8 cellular contexts compared by ENCODE assay signal in genomic region chr2:72579595-72580180, GRCh38.
DNase-seq lines count a peak whose midpoint lies in the region; ATAC-seq and TF ChIP-seq lines count a peak whose summit lies in the region.

No MANE protein-coding gene starts in this region.

- H3K4me3 ChIP-seq in esophagus squamous epithelium (no peak overlapping the region), ovary (no peak overlapping the region)

- peak; percentile 68 for DNase-seq in G401 (ENCODE audit: low spot score)
- DNase-seq in KBM-7 = peak; percentile 46
- DNase-seq in RKO (ENCODE audit: low spot score) = peak; percentile 80
- DNase-seq in esophagus squamous epithelium (lab: John Stamatoyannopoulos, UW) = no peak
- no peak for DNase-seq in ovary
- no peak for DNase-seq in effector CD4-positive, alpha-beta T cell

- no peak for TF ChIP-seq EP300 in ovary (IDR thresholded peaks at IDR 0.05)

- no peaks in the 10 kb centered on the region for H3K36me3 ChIP-seq in esophagus squamous epithelium
- H3K36me3 ChIP-seq in ovary = no peaks in the 10 kb centered on the region

- intact Hi-C loops in esophagus squamous epithelium (cut with DNase I) (no loop called here), ovary (cut with DNase I) (loop anchor here in 3 of 4 donors (5.0 to 10.0 kb wide), 3 partner anchors 655 to 1032 kb away; no protein-coding TSS in a partner anchor)

- no peak for ATAC-seq in HG03135 (IDR thresholded peaks at IDR 0.05; ENCODE audit: unreplicated experiment)
- ATAC-seq in HG02798 (IDR thresholded peaks at IDR 0.05; ENCODE audit: poor library complexity, unreplicated experiment) = no peak

- TF ChIP-seq POLR2A in esophagus squamous epithelium (IDR thresholded peaks at IDR 0.05) (no peak), ovary (IDR thresholded peaks at IDR 0.05) (no peak)

- H3K4me1 ChIP-seq in esophagus squamous epithelium (peaks cover 0 to 12% (median 8%) of the 10 kb centered on the region in 3 donors), ovary (ENCODE audit: insufficient read depth) (peaks cover 2% of the 10 kb centered on the region)

- WGBS in esophagus squamous epithelium, 2 donors = 28 to 43% methylated on average over 1 of the region's 1 CpG
- 57 to 72% (median 65%) methylated on average over 1 of the region's 1 CpG for WGBS in ovary, 3 donors

- peak in 5 of 6 experiments; percentile 39 to 64 (median 57) for TF ChIP-seq CTCF in esophagus squamous epithelium (IDR thresholded peaks at IDR 0.05)
- TF ChIP-seq CTCF in ovary (IDR thresholded peaks at IDR 0.05) = peak; percentile 25 to 51 (median 28)

- in situ Hi-C loops in G401 (cut with HindIII; ENCODE audit: low sequenced_read_pairs) (no loop called here), KBM-7 (cut with MboI; ENCODE audit: low pct_unique_long_range_greater_than_20kb, low sequenced_read_pairs) (loop anchor here (25.0 kb wide), 2 partner anchors 642 to 1017 kb away; no protein-coding TSS in a partner anchor)

- H3K27me3 ChIP-seq in esophagus squamous epithelium (no peaks in the 10 kb centered on the region), ovary (no peaks in the 10 kb centered on the region)

- no peaks in the 10 kb centered on the region for H3K9me3 ChIP-seq in esophagus squamous epithelium
- no peaks in the 10 kb centered on the region for H3K9me3 ChIP-seq in ovary

- H3K27ac ChIP-seq in esophagus squamous epithelium (no peak overlapping the region), ovary (no peak overlapping the region)

Comparison
In these comparisons a context has a peak if more than half of its experiments do, and no peak if none do; other contexts are left out.
1. DNase-seq: peak in G401 (single experiment), KBM-7 (single experiment) and RKO (single experiment); none in esophagus squamous epithelium (single experiment), ovary (0 of 5) and effector CD4-positive, alpha-beta T cell (single experiment).